In genomic region chrX:7214251-7214650, GRCh38 we compare ENCODE assay signal across 20 cellular contexts.
DNase-seq lines count a peak whose midpoint lies in the region; ATAC-seq, FAIRE-seq and TF ChIP-seq lines count a peak whose summit lies in the region.
"Had no signal": no experiment of that assay in that cellular context is flagged by ENCODE, and none has a peak within 500 bp of the region (broad histone marks: within the 10 kb centered on the region; RNA-seq: fewer than 3 reads in every experiment).

No MANE protein-coding gene starts in this region.

- WGBS in sigmoid colon, 2 donors: 81 to 89% methylated on average over 2 of the region's 2 CpGs

- peaks cover 33% of the 10 kb centered on the region for H3F3A ChIP-seq in PC-9 (ENCODE audit: insufficient read depth, low read depth)

- H3K4me2 ChIP-seq in PC-9 (peak overlapping the region; percentile 18), OCI-LY7 (ENCODE audit: low read length) (no peak overlapping the region)
- H3K4me2 ChIP-seq: A549 had no signal

- DNase-seq in AG10803 (ENCODE audit: low read depth) (peak; percentile 15), GM12892 (ENCODE audit: insufficient read length) (no peak), PC-9 (peak in 1 of 2 experiments; percentile 88), kidney glomerular epithelial cell (lab: John Stamatoyannopoulos, UW) (peak; percentile 2), sigmoid colon (no peak), OCI-LY7 (ENCODE audit: low spot score) (no peak), NCI-H1417 (lab: John Stamatoyannopoulos, UW) (no peak)
- DNase-seq: AML-193, DMS79, GDM1, Kasumi-1, NCI-H1105 treated with DMSO at 0.1 percent for 48 hours, NCI-H187 treated with DMSO at 0.1 percent for 48 hours, NCI-H69, Peyer's patch, SHP77 had no signal

- POLR2A ChIA-PET in PC-9 (lab: Charles Lee; ENCODE audit: unreplicated experiment): interaction anchor here (0.6 kb wide), 1 partner anchor 145 kb away, joined by 4 read pairs; no protein-coding TSS in a partner anchor
- POLR2A ChIA-PET in OCI-LY7 (lab: Charles Lee): interaction anchor here (0.6 kb wide), 1 partner anchor 91 kb away, joined by 4 read pairs; no protein-coding TSS in a partner anchor

- H3K4me1 ChIP-seq in PC-9 (replicated peaks; ENCODE audit: insufficient read depth) (peaks cover 58% of the 10 kb centered on the region), sigmoid colon (no peaks in the 10 kb centered on the region), OCI-LY7 (ENCODE audit: insufficient read depth, low read length, poor library complexity, severe bottlenecking) (peaks cover 33% of the 10 kb centered on the region)
- H3K4me1 ChIP-seq: A549, Peyer's patch had no signal

- CTCF ChIA-PET in PC-9 (lab: Charles Lee): no interaction called here
- CTCF ChIA-PET in OCI-LY7 (lab: Charles Lee; ENCODE audit: unreplicated experiment): no interaction called here

- H3K9me2 ChIP-seq in PC-9 (ENCODE audit: insufficient read depth): no peaks in the 10 kb centered on the region
- H3K9me2 ChIP-seq in OCI-LY7 (ENCODE audit: insufficient read depth, low read length): no peaks in the 10 kb centered on the region

- H3K9me3 ChIP-seq in PC-9 (ENCODE audit: insufficient read depth, low read depth): no peaks in the 10 kb centered on the region
- H3K9me3 ChIP-seq in sigmoid colon: no peaks in the 10 kb centered on the region
- no peaks in the 10 kb centered on the region for H3K9me3 ChIP-seq in OCI-LY7 (ENCODE audit: low read length)
- H3K9me3 ChIP-seq: A549, Peyer's patch had no signal

- ATAC-seq in GM21576 (IDR thresholded peaks at IDR 0.05; ENCODE audit: unreplicated experiment): no peak
- ATAC-seq: A549, SK-N-SH treated with all-trans-retinoic acid at 6 μM for 48 hours had no signal

- no peaks in the 10 kb centered on the region; the same call in 1 of the 2 replicates for H3K36me3 ChIP-seq in PC-9 (ENCODE audit: low read depth)
- no peaks in the 10 kb centered on the region for H3K36me3 ChIP-seq in sigmoid colon
- H3K36me3 ChIP-seq in OCI-LY7 (ENCODE audit: insufficient read depth, low read length): no peaks in the 10 kb centered on the region
- H3K36me3 ChIP-seq: Peyer's patch had no signal

- TF ChIP-seq CTCF in AG10803 (conservative IDR thresholded peaks at IDR 0.05; ENCODE audit: low read length) (no peak), PC-9 (conservative IDR thresholded peaks at IDR 0.05) (no peak), sigmoid colon (IDR thresholded peaks at IDR 0.05) (no peak), OCI-LY7 (conservative IDR thresholded peaks at IDR 0.05; ENCODE audit: low read length) (no peak)

- no peak for TF ChIP-seq EP300 in sigmoid colon (IDR thresholded peaks at IDR 0.05)

- H2AFZ ChIP-seq in PC-9 (no peak overlapping the region), OCI-LY7 (ENCODE audit: low read length) (no peak overlapping the region)

- H3K27me3 ChIP-seq in PC-9 (ENCODE audit: insufficient read depth, low read depth): no peaks in the 10 kb centered on the region
- no peaks in the 10 kb centered on the region for H3K27me3 ChIP-seq in sigmoid colon
- H3K27me3 ChIP-seq: Peyer's patch had no signal

- no peak overlapping the region for H3K4me3 ChIP-seq in AG10803 (ENCODE audit: low read length)
- no peak overlapping the region for H3K4me3 ChIP-seq in PC-9
- H3K4me3 ChIP-seq in sigmoid colon: no peak overlapping the region
- no peak overlapping the region for H3K4me3 ChIP-seq in OCI-LY7 (ENCODE audit: low read depth, low read length, poor library complexity, severe bottlenecking)
- H3K4me3 ChIP-seq: A549, Peyer's patch had no signal

- intact Hi-C loops in PC-9 (cut with micrococcal nuclease; ENCODE audit: unreplicated experiment): no loop called here
- intact Hi-C loops in sigmoid colon (cut with DNase I): no loop called here
- intact Hi-C loops in OCI-LY7 (cut with micrococcal nuclease; ENCODE audit: unreplicated experiment): no loop called here

- H3K27ac ChIP-seq in PC-9: peak overlapping the region; percentile 90
- H3K27ac ChIP-seq in sigmoid colon: no peak overlapping the region
- no peak overlapping the region for H3K27ac ChIP-seq in OCI-LY7 (ENCODE audit: low read depth, low read length, poor library complexity, severe bottlenecking)
- H3K27ac ChIP-seq: A549, Peyer's patch had no signal

- BruUV-seq in PC-9 (replicated peaks; lab: Mats Ljungman, UMichigan) (no TSS peak), OCI-LY7 (replicated peaks; lab: Mats Ljungman, UMichigan) (no TSS peak)

- H3K79me2 ChIP-seq in PC-9 (ENCODE audit: low read depth) (no peaks in the 10 kb centered on the region), OCI-LY7 (ENCODE audit: insufficient read depth, low read depth, low read length) (no peaks in the 10 kb centered on the region; the same call in 1 of the 2 replicates)

- no peak for TF ChIP-seq POLR2A in GM12892 (IDR thresholded peaks at IDR 0.05; ENCODE audit: low read depth, low read length)
- TF ChIP-seq POLR2A in sigmoid colon (IDR thresholded peaks at IDR 0.05): no peak

- FAIRE-seq in GM12892 (lab: Jason Lieb, UNC): peak; percentile 48
- FAIRE-seq: A549, GM12891 had no signal

- H4K20me1 ChIP-seq in PC-9 (ENCODE audit: insufficient read depth) (no peaks in the 10 kb centered on the region), OCI-LY7 (ENCODE audit: insufficient read depth, low read length) (no peaks in the 10 kb centered on the region)

Comparison
In these comparisons a context has a peak if more than half of its experiments do, and no peak if none do; other contexts are left out.
1. DNase-seq: peak in AG10803 (single experiment) and kidney glomerular epithelial cell (single experiment); none in GM12892 (single experiment), sigmoid colon (single experiment), OCI-LY7 (single experiment) and NCI-H1417 (0 of 3).